Comparison of ENCODE assay signal across 12 cellular contexts in genomic region chr2:191611614-191612013, GRCh38.
DNase-seq lines count a peak whose midpoint lies in the region; ATAC-seq, FAIRE-seq and TF ChIP-seq lines count a peak whose summit lies in the region.
"Had no signal": no experiment of that assay in that cellular context is flagged by ENCODE, and none has a peak within 500 bp of the region (broad histone marks: within the 10 kb centered on the region; RNA-seq: fewer than 3 reads in every experiment).

No MANE protein-coding gene starts in this region.

- intact Hi-C loops in right lobe of liver (cut with DNase I) (no loop called here), HepG2 (cut with micrococcal nuclease; ENCODE audit: unreplicated experiment) (no loop called here), Panc1 (cut with micrococcal nuclease; ENCODE audit: unreplicated experiment) (no loop called here), upper lobe of right lung (cut with DNase I) (no loop called here)
- intact Hi-C loops in activated CD4-positive, alpha-beta T cell treated with anti-CD3 and anti-CD28 coated beads for 36 hours (cut with DNase I, micrococcal nuclease): no loop called here

- H3K4me1 ChIP-seq in right lobe of liver: no peaks in the 10 kb centered on the region
- no peaks in the 10 kb centered on the region for H3K4me1 ChIP-seq in HepG2 (ENCODE audit: insufficient read depth, low read length)
- H3K4me1 ChIP-seq in Panc1 (ENCODE audit: control insufficient read depth, insufficient read depth, low read length): no peaks in the 10 kb centered on the region
- peaks cover 2% of the 10 kb centered on the region for H3K4me1 ChIP-seq in upper lobe of right lung

- H3K9me3 Mint-ChIP-seq in activated CD4-positive, alpha-beta T cell treated with anti-CD3 and anti-CD28 coated beads for 36 hours (ENCODE audit: low read depth): no peaks in the 10 kb centered on the region
- H3K9me3 Mint-ChIP-seq: naive thymus-derived CD8-positive, alpha-beta T cell; stimulated activated naive CD8-positive, alpha-beta T cell treated with anti-CD3 and anti-CD28 coated beads, Interleukin-15, amount 100 ng/mL, for 72 hours had no signal

- POLR2A ChIA-PET in HepG2 (lab: Yijun Ruan, JAX): no interaction called here
- POLR2A ChIA-PET in Panc1 (lab: Charles Lee): no interaction called here
- POLR2A ChIA-PET in activated CD4-positive, alpha-beta T cell treated with anti-CD3 and anti-CD28 coated beads for 36 hours (lab: Charles Lee): no interaction called here

- in situ Hi-C loops in HepG2 (cut with HindIII; ENCODE audit: extremely low pct_ligation_motif_present, low pct_unique_long_range_greater_than_20kb) (no loop called here), Panc1 (cut with HindIII; ENCODE audit: low pct_unique_long_range_greater_than_20kb, low sequenced_read_pairs) (no loop called here)

- H3K36me3 ChIP-seq in right lobe of liver (no peaks in the 10 kb centered on the region), HepG2 (replicated peaks in 1 of 2; ENCODE audit: control insufficient read depth in 1 of 2, insufficient read depth in 2 of 2, low read length in 2 of 2) (no peaks in the 10 kb centered on the region), Panc1 (ENCODE audit: control insufficient read depth, insufficient read depth, low read length) (no peaks in the 10 kb centered on the region), upper lobe of right lung (no peaks in the 10 kb centered on the region)

- H3K27ac Mint-ChIP-seq in activated CD4-positive, alpha-beta T cell treated with anti-CD3 and anti-CD28 coated beads for 36 hours: no peak overlapping the region

- FAIRE-seq in HepG2 (lab: Jason Lieb, UNC) (no peak), urothelium cell line (lab: Jason Lieb, UNC) (no peak)

- H3K36me3 Mint-ChIP-seq in activated CD4-positive, alpha-beta T cell treated with anti-CD3 and anti-CD28 coated beads for 36 hours (ENCODE audit: low read depth): no peaks in the 10 kb centered on the region
- H3K36me3 Mint-ChIP-seq: naive thymus-derived CD8-positive, alpha-beta T cell had no signal

- BruUV-seq in HepG2 (replicated peaks; lab: Mats Ljungman, UMichigan) (no TSS peak), Panc1 (replicated peaks; lab: Mats Ljungman, UMichigan) (no TSS peak)

- no peaks in the 10 kb centered on the region for H3K9me3 ChIP-seq in right lobe of liver
- no peaks in the 10 kb centered on the region for H3K9me3 ChIP-seq in HepG2 (ENCODE audit: low read length)
- H3K9me3 ChIP-seq in Panc1 (ENCODE audit: control insufficient read depth, insufficient read depth, low read depth, low read length): no peaks in the 10 kb centered on the region
- no peaks in the 10 kb centered on the region for H3K9me3 ChIP-seq in upper lobe of right lung

- TF ChIP-seq POLR2A in right lobe of liver (IDR thresholded peaks at IDR 0.05) (no peak), HepG2 (IDR thresholded peaks at IDR 0.05; ENCODE audit: insufficient read depth in 1 of 2, low read depth in 2 of 2, low read length in 2 of 2) (no peak)

- TF ChIP-seq EP300 in HepG2 (IDR thresholded peaks at IDR 0.05; ENCODE audit: low read depth in 2 of 2, low read length in 2 of 2): no peak
- no peak for TF ChIP-seq EP300 in HepG2 (CRISPR knock-in tag; IDR thresholded peaks at IDR 0.05; ENCODE audit: borderline replicate concordance)

- H3K4me1 Mint-ChIP-seq in activated CD4-positive, alpha-beta T cell treated with anti-CD3 and anti-CD28 coated beads for 36 hours: peaks cover 11% of the 10 kb centered on the region

- no peaks in the 10 kb centered on the region for H4K20me1 ChIP-seq in HepG2 (ENCODE audit: insufficient read depth, low read length)

- ATAC-seq in right lobe of liver (peak; percentile 50 to 81 (median 64)), HepG2 (no peak), HG03060 (IDR thresholded peaks at IDR 0.05; ENCODE audit: low read depth, unreplicated experiment) (peak; percentile 96), Panc1 (0 out of 2 replicates have a peak, but pooled peaks have one; percentile 14), upper lobe of right lung (peak; percentile 95)
- no peak for ATAC-seq in activated CD4-positive, alpha-beta T cell treated with anti-CD3 and anti-CD28 coated beads for 36 hours
- ATAC-seq: naive thymus-derived CD8-positive, alpha-beta T cell; stimulated activated naive CD8-positive, alpha-beta T cell treated with anti-CD3 and anti-CD28 coated beads, Interleukin-15, amount 100 ng/mL, for 72 hours had no signal

- DNase-seq in right lobe of liver: no peak
- no peak for DNase-seq in HepG2 (ENCODE audit: low spot score)
- DNase-seq in Panc1 (ENCODE audit: low read depth, low spot score): no peak
- no peak for DNase-seq in upper lobe of right lung
- no peak for DNase-seq in urothelium cell line (ENCODE audit: low spot score)
- DNase-seq in activated CD4-positive, alpha-beta T cell treated with anti-CD3 and anti-CD28 coated beads for 36 hours: no peak
- no peak for DNase-seq in stimulated activated CD4-positive, alpha-beta T cell treated with anti-CD3 and anti-CD28 coated beads, Interleukin-12 subunit alpha, Interleukin-12 subunit beta, amount 100 ng/mL, for 4 hours
- DNase-seq: activated CD4-positive, CD25-positive, alpha-beta regulatory T cell treated with anti-CD3 and anti-CD28 coated beads, Interleukin-2, amount 50 U/mL, for 72 hours; stimulated activated naive CD8-positive, alpha-beta T cell treated with anti-CD3 and anti-CD28 coated beads, Interleukin-15, amount 100 ng/mL, for 72 hours had no signal

- H2AFZ ChIP-seq in HepG2 (ENCODE audit: low read length): no peak overlapping the region

- no peak overlapping the region for H3K9ac ChIP-seq in HepG2 (ENCODE audit: insufficient read depth, low read depth, low read length)

- H3K4me3 Mint-ChIP-seq in activated CD4-positive, alpha-beta T cell treated with anti-CD3 and anti-CD28 coated beads for 36 hours: no peak overlapping the region
- H3K4me3 Mint-ChIP-seq: naive thymus-derived CD8-positive, alpha-beta T cell; stimulated activated naive CD8-positive, alpha-beta T cell treated with anti-CD3 and anti-CD28 coated beads, Interleukin-15, amount 100 ng/mL, for 72 hours had no signal

- TF ChIP-seq RAD21 in HepG2 (CRISPR knock-in tag; IDR thresholded peaks at IDR 0.05): no peak

- H3K27ac ChIP-seq in right lobe of liver (no peak overlapping the region), HepG2 (ENCODE audit: extremely low read length, insufficient read depth, low read length) (no peak overlapping the region), Panc1 (ENCODE audit: low read length) (no peak overlapping the region), upper lobe of right lung (no peak overlapping the region)

- H3K4me2 ChIP-seq in HepG2 (ENCODE audit: low read depth, low read length): no peak overlapping the region

- H3K27me3 Mint-ChIP-seq in activated CD4-positive, alpha-beta T cell treated with anti-CD3 and anti-CD28 coated beads for 36 hours: no peaks in the 10 kb centered on the region
- H3K27me3 Mint-ChIP-seq: naive thymus-derived CD8-positive, alpha-beta T cell; stimulated activated naive CD8-positive, alpha-beta T cell treated with anti-CD3 and anti-CD28 coated beads, Interleukin-15, amount 100 ng/mL, for 72 hours had no signal

- H3K79me2 ChIP-seq in HepG2 (ENCODE audit: insufficient read depth, low read length): no peaks in the 10 kb centered on the region

- no peaks in the 10 kb centered on the region for H3K27me3 ChIP-seq in right lobe of liver
- no peaks in the 10 kb centered on the region for H3K27me3 ChIP-seq in HepG2 (ENCODE audit: control insufficient read depth in 1 of 2, insufficient read depth in 2 of 2, low read length in 2 of 2)
- no peaks in the 10 kb centered on the region for H3K27me3 ChIP-seq in Panc1 (ENCODE audit: control insufficient read depth, insufficient read depth, low read length)
- H3K27me3 ChIP-seq in upper lobe of right lung: no peaks in the 10 kb centered on the region
- H3K27me3 ChIP-seq: dorsolateral prefrontal cortex had no signal

- TF ChIP-seq CTCF in right lobe of liver (IDR thresholded peaks at IDR 0.05) (no peak), HepG2 (CRISPR knock-in tag; IDR thresholded peaks at IDR 0.05) (no peak), Panc1 (IDR thresholded peaks at IDR 0.05) (no peak), upper lobe of right lung (IDR thresholded peaks at IDR 0.05) (no peak)

- CTCF ChIA-PET in HepG2 (lab: Yijun Ruan, JAX; ENCODE audit: low intra/inter-chr PET ratio, low total read pairs): no interaction called here
- CTCF ChIA-PET in Panc1 (lab: Charles Lee): no interaction called here
- CTCF ChIA-PET in activated CD4-positive, alpha-beta T cell treated with anti-CD3 and anti-CD28 coated beads for 36 hours (lab: Charles Lee): interaction anchor here (0.7 to 1.6 kb wide), 4 partner anchors 11 to 1587 kb away, joined by 3 read pairs; no protein-coding TSS in a partner anchor

- 32% methylated on average over 3 of the region's 3 CpGs for WGBS in right lobe of liver (ENCODE audit: insufficient coverage, low coverage, low lambda C conversion rate, missing lambda C conversion rate)
- WGBS in HepG2 (ENCODE audit: low lambda C conversion rate): 23% methylated on average over 3 of the region's 3 CpGs

- H3K4me3 ChIP-seq in right lobe of liver (no peak overlapping the region), HepG2 (replicated peaks in 1 of 3; ENCODE audit: insufficient read depth in 1 of 3, low read depth in 2 of 3, low read length in 3 of 3) (no peak overlapping the region), Panc1 (ENCODE audit: low read depth in 2 of 2, low read length in 2 of 2) (no peak overlapping the region), upper lobe of right lung (no peak overlapping the region)
- H3K4me3 ChIP-seq: dorsolateral prefrontal cortex had no signal

TF ChIP-seq in HepG2, 621 proteins besides CTCF, POLR2A, EP300 and RAD21 (continues in another document):
- no peak for TF ChIP-seq TRAFD1 (CRISPR knock-in tag; IDR thresholded peaks at IDR 0.05; ENCODE audit: borderline replicate concordance)

Comparison
In these comparisons a context has a peak if more than half of its experiments do, and no peak if none do; other contexts are left out.
1. ATAC-seq: peak in right lobe of liver (4 of 4), HG03060 (single experiment), Panc1 (single experiment) and upper lobe of right lung (single experiment); none in HepG2 (single experiment) and activated CD4-positive, alpha-beta T cell treated with anti-CD3 and anti-CD28 coated beads for 36 hours (single experiment).